In the genomic region with DNA sequence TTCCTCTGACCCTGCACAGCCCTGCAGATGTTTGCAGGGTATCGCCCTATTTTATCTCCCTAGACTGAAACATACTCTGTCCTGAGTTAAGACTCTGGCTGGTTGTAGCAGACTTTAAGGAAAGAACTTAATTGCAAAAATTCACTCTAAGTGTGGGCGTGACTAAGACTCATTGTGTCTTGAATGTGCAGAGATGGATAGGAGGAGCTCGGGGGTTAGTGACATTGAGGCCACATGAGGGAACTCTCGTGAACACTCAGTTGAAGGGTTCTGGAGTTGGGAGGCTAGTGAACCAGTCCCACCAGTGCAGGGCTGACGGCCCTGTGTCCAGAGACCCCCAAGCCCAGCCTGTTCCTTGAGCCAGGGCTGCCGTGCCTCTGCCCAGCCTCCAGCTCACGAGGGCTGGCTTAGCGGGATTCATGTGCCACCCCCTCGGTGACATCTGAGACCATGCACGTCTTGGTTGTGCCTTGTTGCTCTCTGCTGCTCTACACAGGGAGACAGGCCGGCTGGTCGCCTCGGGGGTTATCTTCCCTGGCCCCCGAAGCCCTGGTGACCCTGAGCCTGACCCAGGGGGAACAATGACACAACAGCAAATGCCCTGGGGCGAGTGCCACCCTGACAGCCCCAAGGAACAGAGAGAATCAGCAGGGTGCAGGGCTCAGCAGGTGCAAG, we compare ENCODE assay signal across 18 cellular contexts. TPM values are rescaled to one million over a fixed set of nuclear protein-coding genes. Genes with fewer than 3 reads are reported as not detected.
DNase-seq lines count a peak whose midpoint lies in the region; ATAC-seq, FAIRE-seq and TF ChIP-seq lines count a peak whose summit lies in the region.
"Had no signal": no experiment of that assay in that cellular context is flagged by ENCODE, and none has a peak within 500 bp of the region (broad histone marks: within the 10 kb centered on the region; RNA-seq: fewer than 3 reads in every experiment).

No MANE protein-coding gene starts in this region.

- no peaks in the 10 kb centered on the region for H4K20me1 ChIP-seq in HCT116 (ENCODE audit: insufficient read depth)

- BruUV-seq in HCT116 (replicated peaks; lab: Mats Ljungman, UMichigan) = no TSS peak

- H2BK15ac ChIP-seq in neuronal stem cell (ENCODE audit: low read length) = peak overlapping the region; percentile 92

- H2BK120ac ChIP-seq in neuronal stem cell (ENCODE audit: low read depth, low read length) = no peak overlapping the region

- H3K79me1 ChIP-seq in neuronal stem cell (ENCODE audit: low read depth, low read length) = peaks cover 11% of the 10 kb centered on the region

- H3K27ac ChIP-seq in HCT116 (ENCODE audit: low read depth, low read length) = no peak overlapping the region
- H3K27ac ChIP-seq in neuronal stem cell (replicated peaks; ENCODE audit: low read length) = no peak overlapping the region
- H3K27ac ChIP-seq: 22Rv1, BLaER1 had no signal

- no peaks in the 10 kb centered on the region for H3K9me2 ChIP-seq in HCT116 (ENCODE audit: insufficient read depth)

- ATAC-seq in HCT116 = 0 out of 2 replicates have a peak, but pooled peaks have one; percentile 18
- ATAC-seq: A549 had no signal

- H3K9me3 ChIP-seq in HCT116 (ENCODE audit: control insufficient read depth in 1 of 2, insufficient read depth in 1 of 2, low read depth in 1 of 2, low read length in 2 of 2) (no peaks in the 10 kb centered on the region), neuronal stem cell (replicated peaks in 1 of 2; ENCODE audit: control insufficient read depth in 2 of 2, insufficient read depth in 1 of 2, low read depth in 1 of 2, low read length in 2 of 2) (peaks cover 0 to 4% of the 10 kb centered on the region in 2 donors), MG63 (no peaks in the 10 kb centered on the region)
- H3K9me3 ChIP-seq: A549, BLaER1 had no signal

- no peak for TF ChIP-seq CTCF in HCT116 (IDR thresholded peaks at IDR 0.05 in 2 of 3, conservative IDR thresholded peaks at IDR 0.05 in 1 of 3; ENCODE audit: borderline replicate concordance in 1 of 3, insufficient read depth in 1 of 3, low read depth in 2 of 3, low read length in 2 of 3)

- H3K9ac ChIP-seq in HCT116 (ENCODE audit: low read length) = no peak overlapping the region
- no peak overlapping the region for H3K9ac ChIP-seq in neuronal stem cell (ENCODE audit: low read depth, low read length, poor library complexity)
- H3K9ac ChIP-seq: BLaER1 had no signal

- H2AFZ ChIP-seq in HCT116 (ENCODE audit: low read depth, low read length, poor library complexity, severe bottlenecking) = no peak overlapping the region
- no peak overlapping the region for H2AFZ ChIP-seq in neuronal stem cell (ENCODE audit: low read length)

- intact Hi-C loops in HCT116 (cut with micrococcal nuclease) = no loop called here

- TF ChIP-seq RAD21 in HCT116 (IDR thresholded peaks at IDR 0.05; ENCODE audit: low read depth) = no peak

- no peak overlapping the region for H2BK5ac ChIP-seq in neuronal stem cell (ENCODE audit: low read length)

- H3K18ac ChIP-seq in neuronal stem cell (ENCODE audit: low read length) = peak overlapping the region; percentile 94

- RAD21 ChIA-PET in HCT116 (lab: Charles Lee; ENCODE audit: low non-redundant PET in 1 of 2, low total read pairs in 2 of 2, uncharacterized antibody in 2 of 2, unreplicated experiment in 2 of 2) = no interaction called here

- no CpG with 5 or more reads among the region's 15 CpGs for WGBS in neuronal stem cell (ENCODE audit: extremely low coverage in 2 of 2, insufficient read length in 2 of 2, insufficient replicate concordance in 1 of 2), 2 donors

- no peak overlapping the region for H3K4me2 ChIP-seq in HCT116 (ENCODE audit: low read length)
- no peak overlapping the region for H3K4me2 ChIP-seq in neuronal stem cell (ENCODE audit: insufficient read depth, low read length, poor library complexity, severe bottlenecking)
- H3K4me2 ChIP-seq: A549, BLaER1 had no signal

- H3K4ac ChIP-seq in neuronal stem cell (ENCODE audit: low read length) = no peak overlapping the region

- no peak for TF ChIP-seq POLR2A in HCT116 (IDR thresholded peaks at IDR 0.05; ENCODE audit: borderline replicate concordance, extremely low read depth, insufficient read depth, insufficient read length)

- H3K4me1 ChIP-seq in HCT116 (ENCODE audit: control insufficient read depth in 1 of 2, insufficient read depth in 2 of 2, low read length in 2 of 2) (no peaks in the 10 kb centered on the region), neuronal stem cell (ENCODE audit: control insufficient read depth in 2 of 2, insufficient read depth in 1 of 2, low read depth in 1 of 2, low read length in 2 of 2) (peaks cover 17 to 32% of the 10 kb centered on the region in 2 donors)

- POLR2A ChIA-PET in HCT116 (lab: Charles Lee) = interaction anchor here (0.8 kb wide), 1 partner anchor 240 kb away, joined by 3 read pairs; no protein-coding TSS in a partner anchor

- CTCF ChIA-PET in HCT116 (lab: Charles Lee) = no interaction called here

- H2AK5ac ChIP-seq in neuronal stem cell (ENCODE audit: low read depth, low read length) = peak overlapping the region; percentile 96

- H3K27me3 ChIP-seq in HCT116 (ENCODE audit: insufficient read depth, low read length) (no peaks in the 10 kb centered on the region), neuronal stem cell (ENCODE audit: control insufficient read depth in 3 of 3, insufficient read depth in 3 of 3, low read depth in 1 of 3, low read length in 3 of 3) (peaks cover 0 to 69% (median 15%) of the 10 kb centered on the region in 3 experiments), MG63 (no peaks in the 10 kb centered on the region)

- H4K91ac ChIP-seq in neuronal stem cell (ENCODE audit: low read depth, low read length, poor library complexity) = no peak overlapping the region

- DNase-seq in HCT116 (ENCODE audit: low read depth, low spot score) (no peak), MV-4-11 (lab: John Stamatoyannopoulos, UW) (peak; percentile 5), neuronal stem cell (ENCODE audit: low spot score) (no peak), urothelium cell line (ENCODE audit: low spot score) (no peak), AG08396 (ENCODE audit: low spot score) (no peak), MG63 (no peak), activated T-cell treated with anti-CD3 and anti-CD28 coated beads for 4 hours (no peak)
- DNase-seq: CD4-positive, alpha-beta memory T cell; DMS79 treated with DMSO at 0.1 percent for 48 hours; GF-D8; H9; KG1 had no signal

- no peak overlapping the region for H3K14ac ChIP-seq in neuronal stem cell (ENCODE audit: low read length)

- no peak overlapping the region for H2BK12ac ChIP-seq in neuronal stem cell (ENCODE audit: low read length)

- no peak overlapping the region for H4K8ac ChIP-seq in neuronal stem cell (ENCODE audit: low read depth, low read length)

- peak; percentile 86 for FAIRE-seq in urothelium cell line (lab: Jason Lieb, UNC)
- FAIRE-seq: A549, H1 had no signal

- no peaks in the 10 kb centered on the region for H3K36me3 ChIP-seq in HCT116 (ENCODE audit: control insufficient read depth in 1 of 2, insufficient read depth in 2 of 2, low read length in 2 of 2)
- no peaks in the 10 kb centered on the region for H3K36me3 ChIP-seq in neuronal stem cell (replicated peaks in 1 of 2; ENCODE audit: control insufficient read depth in 2 of 2, insufficient read depth in 2 of 2, low read length in 2 of 2)
- H3K36me3 ChIP-seq in MG63 = no peaks in the 10 kb centered on the region
- H3K36me3 ChIP-seq: BLaER1 had no signal

- H3K4me3 ChIP-seq in HCT116 (replicated peaks in 1 of 2; ENCODE audit: low read depth in 1 of 2, low read length in 2 of 2) (no peak overlapping the region), neuronal stem cell (ENCODE audit: low read length in 2 of 2) (no peak overlapping the region), MG63 (no peak overlapping the region)
- H3K4me3 ChIP-seq: A549, BLaER1 had no signal

- H3K79me2 ChIP-seq in HCT116 (ENCODE audit: insufficient read depth, low read length) = no peaks in the 10 kb centered on the region

- peak overlapping the region; percentile 86 for H3K23ac ChIP-seq in neuronal stem cell (ENCODE audit: low read depth, low read length, poor library complexity)

TF ChIP-seq in HCT116, 20 proteins besides CTCF, POLR2A, EP300 and RAD21:
- TF ChIP-seq SIN3A (IDR thresholded peaks at IDR 0.05; ENCODE audit: low read depth) (no peak), ZNF274 (IDR thresholded peaks at IDR 0.05; ENCODE audit: low read depth, low read length) (no peak), SP1 (IDR thresholded peaks at IDR 0.05; ENCODE audit: low read depth) (no peak), JUND (IDR thresholded peaks at IDR 0.05) (no peak), CBX3 (IDR thresholded peaks at IDR 0.05; ENCODE audit: low read depth) (no peak), EGR1 (IDR thresholded peaks at IDR 0.05; ENCODE audit: low read depth) (no peak)

RNA-seq across cellular contexts. Expression of a gene that starts 11.4 kb away (rescaled TPM):
- total RNA-seq in HCT116 (2021; ENCODE audit: unreplicated experiment) = 3.9 TPM
- 0.68 and 0.69 TPM in 2 replicates for polyA plus RNA-seq in HCT116 (2012)
- polyA plus RNA-seq in neuronal stem cell (2013, experiment 1 of 2) = 0.31 TPM
- 0.26 TPM for polyA plus RNA-seq in neuronal stem cell (2013, experiment 2 of 2)
- total RNA-seq in MG63 (2014; rRNA removed; shearing (Covaris generic); ENCODE audit: low replicate concordance) = 16.3 and 16.5 TPM in 2 replicates
- total RNA-seq: CD4-positive, alpha-beta memory T cell had no signal
- polyA plus RNA-seq: CD14-positive monocyte; CD4-positive, alpha-beta memory T cell; H1 had no signal

RNA-seq across cellular contexts. Expression of a gene that starts 25.8 kb away (rescaled TPM):
- total RNA-seq in HCT116 (2021; ENCODE audit: unreplicated experiment) = 4.8 TPM
- 2.5 and 2.7 TPM in 2 replicates for polyA plus RNA-seq in HCT116 (2012)
- polyA plus RNA-seq in neuronal stem cell (2013, experiment 1 of 2) = 2.5 TPM
- polyA plus RNA-seq in neuronal stem cell (2013, experiment 2 of 2) = 2.6 TPM
- total RNA-seq in MG63 (2014; rRNA removed; shearing (Covaris generic); ENCODE audit: low replicate concordance) = 3.5 and 15.9 TPM in 2 replicates
- total RNA-seq: CD4-positive, alpha-beta memory T cell; H1; HT1080 had no signal
- polyA plus RNA-seq: CD4-positive, alpha-beta memory T cell had no signal

RNA-seq across cellular contexts. Expression of a gene that starts 34.8 kb away (rescaled TPM):
- total RNA-seq in HCT116 (2021; ENCODE audit: unreplicated experiment) = 9.0 TPM
- 11.2 and 12.8 TPM in 2 replicates for polyA plus RNA-seq in HCT116 (2012)
- 23.1 TPM for polyA plus RNA-seq in neuronal stem cell (2013, experiment 1 of 2)
- 21.3 TPM for polyA plus RNA-seq in neuronal stem cell (2013, experiment 2 of 2)
- 18.9 and 30.7 TPM in 2 replicates for total RNA-seq in MG63 (2014; rRNA removed; shearing (Covaris generic); ENCODE audit: low replicate concordance)
- total RNA-seq: CD4-positive, alpha-beta memory T cell had no signal
- polyA plus RNA-seq: CD4-positive, alpha-beta memory T cell had no signal
